In the genomic region with DNA sequence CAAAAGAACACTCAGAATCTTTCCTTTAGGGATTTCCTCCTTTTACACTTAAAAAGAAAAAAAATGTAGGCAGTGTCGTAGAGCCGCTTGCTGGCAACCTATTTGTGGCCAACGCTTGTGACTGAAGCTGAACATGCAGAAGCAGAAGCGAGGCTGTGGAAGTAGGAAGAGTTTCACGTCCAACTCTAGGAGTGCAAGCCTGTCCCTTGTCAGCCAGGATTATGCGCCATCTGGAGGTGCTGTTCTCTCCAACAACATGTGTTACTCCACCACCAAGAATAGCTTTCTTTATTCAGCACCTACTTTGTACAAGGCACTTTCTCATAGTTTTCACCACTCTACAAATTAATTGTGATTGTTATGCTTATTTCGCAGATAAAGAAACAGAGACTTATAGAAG, we compare ENCODE assay signal across 20 cellular contexts.
DNase-seq lines count a peak whose midpoint lies in the region; ATAC-seq and TF ChIP-seq lines count a peak whose summit lies in the region.
"Had no signal": no experiment of that assay in that cellular context is flagged by ENCODE, and none has a peak within 500 bp of the region (broad histone marks: within the 10 kb centered on the region; RNA-seq: fewer than 3 reads in every experiment).

No MANE protein-coding gene starts in this region.

- no peak overlapping the region for H2AFZ ChIP-seq in smooth muscle cell (ENCODE audit: low read depth)

- H3K36me3 Mint-ChIP-seq in endodermal cell (ENCODE audit: low read depth): no peaks in the 10 kb centered on the region
- no peaks in the 10 kb centered on the region for H3K36me3 Mint-ChIP-seq in activated T-cell treated with anti-CD3 and anti-CD28 coated beads, Interleukin-2, amount 50 U/mL, for 72 hours (ENCODE audit: insufficient read depth in 2 of 2)
- H3K36me3 Mint-ChIP-seq: activated naive CD8-positive, alpha-beta T cell; brain; mesothelial cell of epicardium had no signal

- no peak overlapping the region for H3K4me3 Mint-ChIP-seq in endodermal cell
- no peak overlapping the region for H3K4me3 Mint-ChIP-seq in activated T-cell treated with anti-CD3 and anti-CD28 coated beads, Interleukin-2, amount 50 U/mL, for 72 hours
- H3K4me3 Mint-ChIP-seq: activated naive CD8-positive, alpha-beta T cell; activated T-cell treated with anti-CD3 and anti-CD28 coated beads, Interleukin-2, amount 50 U/mL, for 4 hours; brain; mesothelial cell of epicardium; neural crest cell had no signal

- 91 to 93% methylated on average over 6 to 7 of the region's 7 CpGs for WGBS in endodermal cell (ENCODE audit: insufficient coverage in 1 of 2, insufficient read length in 1 of 2), 2 experiments
- 81% methylated on average over 7 of the region's 7 CpGs for WGBS in smooth muscle cell (ENCODE audit: low lambda C conversion rate)

- H3K4me3 ChIP-seq in A673 (ENCODE audit: low read depth, low read length, poor library complexity, severe bottlenecking) (no peak overlapping the region), endodermal cell (ENCODE audit: low read length) (no peak overlapping the region), smooth muscle cell (no peak overlapping the region)
- H3K4me3 ChIP-seq: heart right ventricle, SJCRH30, uterus had no signal

- peak; percentile 56 for DNase-seq in A673 (ENCODE audit: low spot score)
- DNase-seq in HEK293T (ENCODE audit: extremely low spot score): peak; percentile 11
- DNase-seq in OCI-M1 (lab: John Stamatoyannopoulos, UW): peak; percentile 25
- no peak for DNase-seq in endodermal cell
- DNase-seq in activated T-cell treated with anti-CD3 and anti-CD28 coated beads, Interleukin-2, amount 50 U/mL, for 72 hours: no peak
- DNase-seq in NOMO-1 (lab: John Stamatoyannopoulos, UW; ENCODE audit: unreplicated experiment in 2 of 2): no peak
- no peak for DNase-seq in DMS53 (lab: John Stamatoyannopoulos, UW)
- no peak for DNase-seq in smooth muscle cell (lab: John Stamatoyannopoulos, UW; ENCODE audit: unreplicated experiment)
- DNase-seq: activated CD4-positive, alpha-beta T cell treated with anti-CD3 and anti-CD28 coated beads, Interleukin-2, amount 50 U/mL, for 4 hours; activated T-cell treated with anti-CD3 and anti-CD28 coated beads, Interleukin-2, amount 50 U/mL, for 4 hours; heart right ventricle; Karpas-422; kidney glomerular epithelial cell; NCI-H187; uterus had no signal

- H3K4me1 Mint-ChIP-seq in endodermal cell: peaks cover 30% of the 10 kb centered on the region
- no peaks in the 10 kb centered on the region for H3K4me1 Mint-ChIP-seq in activated T-cell treated with anti-CD3 and anti-CD28 coated beads, Interleukin-2, amount 50 U/mL, for 72 hours (ENCODE audit: low read depth)
- H3K4me1 Mint-ChIP-seq: brain, mesothelial cell of epicardium had no signal

- no peak overlapping the region for H3K27ac ChIP-seq in A673 (ENCODE audit: low read depth, low read length, poor library complexity, severe bottlenecking)
- H3K27ac ChIP-seq in endodermal cell (ENCODE audit: low read depth, low read length): no peak overlapping the region
- no peak overlapping the region for H3K27ac ChIP-seq in smooth muscle cell (ENCODE audit: low read depth)
- H3K27ac ChIP-seq: heart right ventricle, SJCRH30, uterus had no signal

- H3K9ac ChIP-seq in endodermal cell (ENCODE audit: extremely low read depth, low read length, poor library complexity, severe bottlenecking) (no peak overlapping the region), smooth muscle cell (ENCODE audit: low read depth) (no peak overlapping the region)

- no peak overlapping the region for H3K27ac Mint-ChIP-seq in endodermal cell
- no peak overlapping the region for H3K27ac Mint-ChIP-seq in activated T-cell treated with anti-CD3 and anti-CD28 coated beads, Interleukin-2, amount 50 U/mL, for 72 hours
- H3K27ac Mint-ChIP-seq: activated naive CD8-positive, alpha-beta T cell; brain; mesothelial cell of epicardium had no signal

- no peaks in the 10 kb centered on the region for H3K27me3 Mint-ChIP-seq in endodermal cell (ENCODE audit: insufficient read depth)
- no peaks in the 10 kb centered on the region for H3K27me3 Mint-ChIP-seq in activated T-cell treated with anti-CD3 and anti-CD28 coated beads, Interleukin-2, amount 50 U/mL, for 72 hours (ENCODE audit: low read depth)
- H3K27me3 Mint-ChIP-seq: activated naive CD8-positive, alpha-beta T cell; brain had no signal

- H3K4me1 ChIP-seq in A673 (ENCODE audit: insufficient read depth, low read length, poor library complexity, severe bottlenecking): peaks cover 39% of the 10 kb centered on the region
- no peaks in the 10 kb centered on the region for H3K4me1 ChIP-seq in endodermal cell (ENCODE audit: control insufficient read depth, insufficient read depth, low read length)
- H3K4me1 ChIP-seq in smooth muscle cell (ENCODE audit: low read depth): no peaks in the 10 kb centered on the region
- H3K4me1 ChIP-seq: SJCRH30, uterus had no signal

- no peak overlapping the region for H3K4me2 ChIP-seq in smooth muscle cell

- H3K27me3 ChIP-seq in A673 (replicated peaks; ENCODE audit: insufficient read depth, low read depth, low read length, poor library complexity) (no peaks in the 10 kb centered on the region), endodermal cell (ENCODE audit: control insufficient read depth, insufficient read depth, low read length, poor library complexity, severe bottlenecking) (no peaks in the 10 kb centered on the region), smooth muscle cell (ENCODE audit: low read depth) (no peaks in the 10 kb centered on the region)
- H3K27me3 ChIP-seq: heart right ventricle, SJCRH30, uterus had no signal

- intact Hi-C loops in A673 (cut with micrococcal nuclease; ENCODE audit: unreplicated experiment): no loop called here

- no peaks in the 10 kb centered on the region for H3K9me3 Mint-ChIP-seq in endodermal cell
- H3K9me3 Mint-ChIP-seq in activated T-cell treated with anti-CD3 and anti-CD28 coated beads, Interleukin-2, amount 50 U/mL, for 72 hours: no peaks in the 10 kb centered on the region
- H3K9me3 Mint-ChIP-seq: activated T-cell treated with anti-CD3 and anti-CD28 coated beads, Interleukin-2, amount 50 U/mL, for 4 hours; brain; mesothelial cell of epicardium; neural crest cell had no signal

- CTCF ChIA-PET in A673 (lab: Charles Lee): interaction anchor here (0.6 kb wide), 1 partner anchor 1071 kb away, joined by 6 read pairs; no protein-coding TSS in a partner anchor
- CTCF ChIA-PET in HEK293T (lab: Yijun Ruan, JAX): no interaction called here

- no peaks in the 10 kb centered on the region for H3F3A ChIP-seq in smooth muscle cell (ENCODE audit: low read depth)

- no peaks in the 10 kb centered on the region for H3K79me2 ChIP-seq in smooth muscle cell (ENCODE audit: low read depth)

- no peaks in the 10 kb centered on the region for H3K9me3 ChIP-seq in A673 (ENCODE audit: low read depth, low read length, poor library complexity, severe bottlenecking)
- no peaks in the 10 kb centered on the region for H3K9me3 ChIP-seq in endodermal cell (ENCODE audit: control insufficient read depth, low read length)
- H3K9me3 ChIP-seq in smooth muscle cell (replicated peaks; ENCODE audit: low read depth): no peaks in the 10 kb centered on the region
- H3K9me3 ChIP-seq: heart right ventricle, SJCRH30, uterus had no signal

- no peak for ATAC-seq in activated T-cell treated with anti-CD3 and anti-CD28 coated beads, Interleukin-2, amount 50 U/mL, for 72 hours (replicated peaks in 1 of 2)
- ATAC-seq: activated T-cell treated with anti-CD3 and anti-CD28 coated beads, Interleukin-2, amount 50 U/mL, for 4 hours; heart right ventricle had no signal

- POLR2A ChIA-PET in A673 (lab: Charles Lee; ENCODE audit: low non-redundant PET) (no interaction called here), HEK293T (lab: Yijun Ruan, JAX) (no interaction called here)

- TF ChIP-seq CTCF in A673 (conservative IDR thresholded peaks at IDR 0.05; ENCODE audit: low read depth, low read length) (peak; percentile 47), endodermal cell (conservative IDR thresholded peaks at IDR 0.05) (peak; percentile 61), smooth muscle cell (IDR thresholded peaks at IDR 0.05; ENCODE audit: borderline replicate concordance, insufficient read depth, poor library complexity, severe bottlenecking) (no peak)

- no TSS peak for BruUV-seq in A673 (replicated peaks; lab: Mats Ljungman, UMichigan)

- no peaks in the 10 kb centered on the region for H3K36me3 ChIP-seq in A673 (ENCODE audit: insufficient read depth, low read length, poor library complexity, severe bottlenecking)
- no peaks in the 10 kb centered on the region for H3K36me3 ChIP-seq in endodermal cell (ENCODE audit: control insufficient read depth, insufficient read depth, low read length)
- H3K36me3 ChIP-seq in smooth muscle cell (ENCODE audit: low read depth): no peaks in the 10 kb centered on the region
- H3K36me3 ChIP-seq: heart right ventricle, SJCRH30, uterus had no signal

- H4K20me1 ChIP-seq in smooth muscle cell (ENCODE audit: low read depth): no peaks in the 10 kb centered on the region

TF ChIP-seq in HEK293T, 16 proteins besides CTCF, POLR2A, EP300 and RAD21:
- TF ChIP-seq ELF4 (IDR thresholded peaks at IDR 0.05): no peak
- no peak for TF ChIP-seq LEF1 (IDR thresholded peaks at IDR 0.05; ENCODE audit: borderline replicate concordance)
- no peak for TF ChIP-seq HDGF (IDR thresholded peaks at IDR 0.05; ENCODE audit: borderline replicate concordance)
- TF ChIP-seq L3MBTL2 (conservative IDR thresholded peaks at IDR 0.05): no peak
- TF ChIP-seq FOXA1 (IDR thresholded peaks at IDR 0.05): no peak
- no peak for TF ChIP-seq FOXK2 (IDR thresholded peaks at IDR 0.05)
- TF ChIP-seq BHLHE40 (IDR thresholded peaks at IDR 0.05; ENCODE audit: borderline replicate concordance): no peak
- no peak for TF ChIP-seq SP1 (IDR thresholded peaks at IDR 0.05)
- no peak for TF ChIP-seq ARNT (IDR thresholded peaks at IDR 0.05)
- no peak for TF ChIP-seq TARDBP (IDR thresholded peaks at IDR 0.05)
- no peak for TF ChIP-seq ZNF384 (IDR thresholded peaks at IDR 0.05)
- TF ChIP-seq CTBP1 (IDR thresholded peaks at IDR 0.05; ENCODE audit: borderline replicate concordance): no peak
- TF ChIP-seq, protein P1, sequence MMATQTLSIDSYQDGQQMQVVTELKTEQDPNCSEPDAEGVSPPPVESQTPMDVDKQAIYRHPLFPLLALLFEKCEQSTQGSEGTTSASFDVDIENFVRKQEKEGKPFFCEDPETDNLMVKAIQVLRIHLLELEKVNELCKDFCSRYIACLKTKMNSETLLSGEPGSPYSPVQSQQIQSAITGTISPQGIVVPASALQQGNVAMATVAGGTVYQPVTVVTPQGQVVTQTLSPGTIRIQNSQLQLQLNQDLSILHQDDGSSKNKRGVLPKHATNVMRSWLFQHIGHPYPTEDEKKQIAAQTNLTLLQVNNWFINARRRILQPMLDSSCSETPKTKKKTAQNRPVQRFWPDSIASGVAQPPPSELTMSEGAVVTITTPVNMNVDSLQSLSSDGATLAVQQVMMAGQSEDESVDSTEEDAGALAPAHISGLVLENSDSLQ (IDR thresholded peaks at IDR 0.05): no peak
- TF ChIP-seq SUZ12 (IDR thresholded peaks at IDR 0.05): no peak
- TF ChIP-seq NFRKB (IDR thresholded peaks at IDR 0.05): no peak
- no peak for TF ChIP-seq FOXM1 (IDR thresholded peaks at IDR 0.05; ENCODE audit: borderline replicate concordance)

Comparison
In these comparisons a context has a peak if more than half of its experiments do, and no peak if none do; other contexts are left out.
1. DNase-seq: peak in A673 (single experiment), HEK293T (single experiment) and OCI-M1 (single experiment); none in endodermal cell (single experiment), activated T-cell treated with anti-CD3 and anti-CD28 coated beads, Interleukin-2, amount 50 U/mL, for 72 hours (0 of 2), NOMO-1 (0 of 2), DMS53 (single experiment) and smooth muscle cell (single experiment).